33 cellular contexts compared by ENCODE assay signal in genomic region chr12:113329791-113330417, GRCh38. TPM values are rescaled to one million over a fixed set of nuclear protein-coding genes. Genes with fewer than 3 reads are reported as not detected.
DNase-seq lines count a peak whose midpoint lies in the region; ATAC-seq, FAIRE-seq and TF ChIP-seq lines count a peak whose summit lies in the region.
"Had no signal": no experiment of that assay in that cellular context is flagged by ENCODE, and none has a peak within 500 bp of the region (broad histone marks: within the 10 kb centered on the region; RNA-seq: fewer than 3 reads in every experiment).

No MANE protein-coding gene starts in this region.

- DNase-seq in activated naive CD4-positive, alpha-beta T cell treated with anti-CD3 and anti-CD28 coated beads, Interleukin-2, amount 10 ng/mL, durations not matched to agents 7 days and 5 days: no peak
- no peak for DNase-seq in activated naive CD4-positive, alpha-beta T cell treated with anti-CD3 and anti-CD28 coated beads, Interleukin-2, amount 50 U/mL, for 16 hours
- DNase-seq in activated CD8-positive, alpha-beta T cell treated with anti-CD3 and anti-CD28 coated beads for 36 hours: no peak
- no peak for DNase-seq in H1 (ENCODE audit: low read depth in 1 of 2, low spot score in 2 of 2)
- no peak for DNase-seq in stimulated activated effector memory CD8-positive, alpha-beta T cell treated with anti-CD3 and anti-CD28 coated beads, Interleukin-12 subunit alpha, Interleukin-12 subunit beta, amount 100 ng/mL, for 72 hours (ENCODE audit: low spot score in 2 of 2)
- no peak for DNase-seq in progenitor cell of endocrine pancreas (ENCODE audit: low spot score, unreplicated experiment)
- no peak for DNase-seq in DMS53 (lab: John Stamatoyannopoulos, UW)
- no peak for DNase-seq in NCI-H2196 treated with DMSO at 0.1 percent for 48 hours (lab: John Stamatoyannopoulos, UW; ENCODE audit: unreplicated experiment)
- DNase-seq: activated CD4-positive, alpha-beta T cell treated with anti-CD3 and anti-CD28 coated beads, Interleukin-2, amount 10 ng/mL, durations not matched to agents 24 days and 14 days; activated CD8-positive, alpha-beta memory T cell treated with anti-CD3 and anti-CD28 coated beads, Interleukin-2, amount 50 U/mL, for 48 hours; activated effector memory CD4-positive, alpha-beta T cell treated with Interleukin-2 at 50 U/mL for 16 hours; anterior cingulate cortex; DMS79 treated with DMSO at 0.1 percent for 48 hours; esophagus squamous epithelium; foreskin melanocyte; GF-D8; H9; NCI-H1105; NCI-H2029; NCI-H2227 treated with DMSO at 0.1 percent for 48 hours; NCI-H69; SHP77; stimulated activated CD4-positive, alpha-beta T cell treated with anti-CD3 and anti-CD28 coated beads, Interleukin-15, amount 100 ng/mL, for 24 hours; stimulated activated naive CD4-positive, alpha-beta T cell treated with Interleukin-2 at 50 U/mL for 16 hours; T1000; thyroid gland had no signal

- CTCF ChIA-PET in activated naive CD4-positive, alpha-beta T cell treated with anti-CD3 and anti-CD28 coated beads, Interleukin-2, amount 10 ng/mL, durations not matched to agents 7 days and 5 days (lab: Charles Lee): no interaction called here
- CTCF ChIA-PET in activated CD8-positive, alpha-beta T cell treated with anti-CD3 and anti-CD28 coated beads for 36 hours (lab: Charles Lee): no interaction called here
- CTCF ChIA-PET in H1 (lab: Charles Lee; ENCODE audit: partially characterized antibody): no interaction called here

- H3K27ac Mint-ChIP-seq in activated naive CD4-positive, alpha-beta T cell treated with anti-CD3 and anti-CD28 coated beads, Interleukin-2, amount 10 ng/mL, durations not matched to agents 7 days and 5 days: peak overlapping the region; percentile 33
- peak overlapping the region; percentile 39 for H3K27ac Mint-ChIP-seq in activated CD8-positive, alpha-beta T cell treated with anti-CD3 and anti-CD28 coated beads for 36 hours
- peak overlapping the region; percentile 74 for H3K27ac Mint-ChIP-seq in stimulated activated effector memory CD8-positive, alpha-beta T cell treated with anti-CD3 and anti-CD28 coated beads, Interleukin-12 subunit alpha, Interleukin-12 subunit beta, amount 100 ng/mL, for 72 hours
- H3K27ac Mint-ChIP-seq in progenitor cell of endocrine pancreas: no peak overlapping the region
- H3K27ac Mint-ChIP-seq: activated CD4-positive, alpha-beta T cell treated with anti-CD3 and anti-CD28 coated beads, Interleukin-2, amount 10 ng/mL, durations not matched to agents 24 days and 14 days; neural progenitor cell had no signal

- no peak overlapping the region for H4K5ac ChIP-seq in H1 (ENCODE audit: insufficient read length, low read depth, low read length)

- no peak overlapping the region for H2AFZ ChIP-seq in H1 (ENCODE audit: low read length)
- H2AFZ ChIP-seq: neural progenitor cell had no signal

- no peak overlapping the region for H4K8ac ChIP-seq in H1 (ENCODE audit: extremely low read depth, insufficient read depth, low read length)

- no peak overlapping the region for H2BK15ac ChIP-seq in H1 (ENCODE audit: low read length)

- no peak overlapping the region for H3K9ac ChIP-seq in H1 (replicated peaks in 1 of 4; ENCODE audit: extremely low read depth in 1 of 4, low read depth in 3 of 4, low read length in 3 of 4)
- H3K9ac ChIP-seq: neural progenitor cell had no signal

- H4K20me1 ChIP-seq in H1 (replicated peaks in 1 of 2; ENCODE audit: control insufficient read depth in 1 of 2, insufficient read depth in 2 of 2, low read length in 2 of 2): peaks cover 0 to 1% of the 10 kb centered on the region in 2 experiments

- no peaks in the 10 kb centered on the region for H3K79me2 ChIP-seq in H1 (ENCODE audit: control insufficient read depth in 1 of 2, insufficient read depth in 2 of 2, low read length in 2 of 2)

- H3K9me3 ChIP-seq in H1 (ENCODE audit: insufficient read depth in 2 of 2, low read depth in 1 of 2, low read length in 1 of 2): no peaks in the 10 kb centered on the region
- H3K9me3 ChIP-seq: esophagus squamous epithelium, mucosa of descending colon, thyroid gland had no signal

- no peak overlapping the region for H2BK5ac ChIP-seq in H1 (ENCODE audit: low read depth, low read length)

- peaks cover 0 to 4% (median under 1%) of the 10 kb centered on the region in 4 experiments; a peak in 2 of 7 replicates for H3K4me1 ChIP-seq in H1 (replicated peaks in 1 of 4; ENCODE audit: control insufficient read depth in 3 of 4, insufficient read depth in 4 of 4, low read length in 3 of 4)

- intact Hi-C loops in activated CD8-positive, alpha-beta T cell treated with anti-CD3 and anti-CD28 coated beads for 36 hours (cut with micrococcal nuclease): no loop called here

- H2BK12ac ChIP-seq in H1 (ENCODE audit: low read depth, low read length): no peak overlapping the region

- WGBS in H1 (ENCODE audit: extremely low coverage in 1 of 2, insufficient coverage in 1 of 2, insufficient read length in 1 of 2, insufficient replicate concordance in 2 of 2, low coverage in 1 of 2, low lambda C conversion rate in 2 of 2, missing lambda C conversion rate in 1 of 2), 2 experiments: 94% methylated on average over 1 of the region's 1 CpG; no CpG with 5 or more reads in 1 of the 2 experiments

- H3K23ac ChIP-seq in H1 (ENCODE audit: insufficient read length): no peak overlapping the region

- no peak overlapping the region for H2AK5ac ChIP-seq in H1 (ENCODE audit: low read depth, low read length)

- H3K4ac ChIP-seq in H1 (replicated peaks; ENCODE audit: insufficient read length, low read depth, low read length): no peak overlapping the region

- no peak for ATAC-seq in activated CD8-positive, alpha-beta T cell treated with anti-CD3 and anti-CD28 coated beads for 36 hours
- no peak for ATAC-seq in stimulated activated effector memory CD8-positive, alpha-beta T cell treated with anti-CD3 and anti-CD28 coated beads, Interleukin-12 subunit alpha, Interleukin-12 subunit beta, amount 100 ng/mL, for 72 hours
- ATAC-seq: mucosa of descending colon, sciatic nerve had no signal

- H3K23me2 ChIP-seq in H1 (ENCODE audit: low read depth, low read length): peaks cover 5% of the 10 kb centered on the region; the same call in 1 of the 2 replicates

- TF ChIP-seq RAD21 in H1 (IDR thresholded peaks at IDR 0.05 in 1 of 2, conservative IDR thresholded peaks at IDR 0.05 in 1 of 2; ENCODE audit: low read depth in 2 of 2, low read length in 2 of 2): no peak

- no peaks in the 10 kb centered on the region for H3K9me3 Mint-ChIP-seq in activated naive CD4-positive, alpha-beta T cell treated with anti-CD3 and anti-CD28 coated beads, Interleukin-2, amount 10 ng/mL, durations not matched to agents 7 days and 5 days
- no peaks in the 10 kb centered on the region for H3K9me3 Mint-ChIP-seq in activated CD8-positive, alpha-beta T cell treated with anti-CD3 and anti-CD28 coated beads for 36 hours
- H3K9me3 Mint-ChIP-seq in stimulated activated effector memory CD8-positive, alpha-beta T cell treated with anti-CD3 and anti-CD28 coated beads, Interleukin-12 subunit alpha, Interleukin-12 subunit beta, amount 100 ng/mL, for 72 hours: no peaks in the 10 kb centered on the region
- no peaks in the 10 kb centered on the region for H3K9me3 Mint-ChIP-seq in progenitor cell of endocrine pancreas (ENCODE audit: low read depth)
- H3K9me3 Mint-ChIP-seq: activated CD4-positive, alpha-beta T cell treated with anti-CD3 and anti-CD28 coated beads, Interleukin-2, amount 10 ng/mL, durations not matched to agents 24 days and 14 days; H9; neural progenitor cell had no signal

- no peak overlapping the region for H3K27ac ChIP-seq in H1 (ENCODE audit: low read depth, low read length)
- H3K27ac ChIP-seq: cardiac muscle cell, neural progenitor cell, thyroid gland had no signal

- H3K4me3 ChIP-seq in H1 (ENCODE audit: extremely low read depth in 1 of 4, insufficient read depth in 2 of 4, low read depth in 3 of 4, low read length in 4 of 4): no peak overlapping the region
- H3K4me3 ChIP-seq: cardiac muscle cell, coronary artery, esophagus squamous epithelium, mucosa of descending colon, neural progenitor cell, thyroid gland had no signal

- H3K27me3 ChIP-seq in H1 (replicated peaks in 1 of 4; ENCODE audit: control insufficient read depth in 3 of 4, extremely low read depth in 1 of 4, insufficient read depth in 3 of 4, low read length in 3 of 4): peaks cover 0 to 11% (median 9%) of the 10 kb centered on the region in 4 experiments; a peak in 5 of 7 replicates
- H3K27me3 ChIP-seq: esophagus squamous epithelium, thyroid gland had no signal

- peaks cover 40% of the 10 kb centered on the region for H3K4me1 Mint-ChIP-seq in activated naive CD4-positive, alpha-beta T cell treated with anti-CD3 and anti-CD28 coated beads, Interleukin-2, amount 10 ng/mL, durations not matched to agents 7 days and 5 days
- H3K4me1 Mint-ChIP-seq in activated CD8-positive, alpha-beta T cell treated with anti-CD3 and anti-CD28 coated beads for 36 hours (ENCODE audit: low read depth): peaks cover 40% of the 10 kb centered on the region
- peaks cover 39% of the 10 kb centered on the region for H3K4me1 Mint-ChIP-seq in stimulated activated effector memory CD8-positive, alpha-beta T cell treated with anti-CD3 and anti-CD28 coated beads, Interleukin-12 subunit alpha, Interleukin-12 subunit beta, amount 100 ng/mL, for 72 hours
- no peaks in the 10 kb centered on the region for H3K4me1 Mint-ChIP-seq in progenitor cell of endocrine pancreas (ENCODE audit: low read depth)

- no peak overlapping the region for H3K18ac ChIP-seq in H1 (ENCODE audit: extremely low read depth, low read length)

- H3K14ac ChIP-seq in H1 (ENCODE audit: insufficient read length): no peak overlapping the region

- no peak overlapping the region for H3K4me3 Mint-ChIP-seq in activated naive CD4-positive, alpha-beta T cell treated with anti-CD3 and anti-CD28 coated beads, Interleukin-2, amount 10 ng/mL, durations not matched to agents 7 days and 5 days
- no peak overlapping the region for H3K4me3 Mint-ChIP-seq in activated CD8-positive, alpha-beta T cell treated with anti-CD3 and anti-CD28 coated beads for 36 hours
- no peak overlapping the region for H3K4me3 Mint-ChIP-seq in stimulated activated effector memory CD8-positive, alpha-beta T cell treated with anti-CD3 and anti-CD28 coated beads, Interleukin-12 subunit alpha, Interleukin-12 subunit beta, amount 100 ng/mL, for 72 hours
- no peak overlapping the region for H3K4me3 Mint-ChIP-seq in progenitor cell of endocrine pancreas (ENCODE audit: low read depth)
- H3K4me3 Mint-ChIP-seq: activated CD4-positive, alpha-beta T cell treated with anti-CD3 and anti-CD28 coated beads, Interleukin-2, amount 10 ng/mL, durations not matched to agents 24 days and 14 days; H9; IgD-negative memory B cell; neural progenitor cell had no signal

- H3K36me3 ChIP-seq in H1 (ENCODE audit: control insufficient read depth in 2 of 4, insufficient read depth in 4 of 4, low read length in 3 of 4): no peaks in the 10 kb centered on the region
- H3K36me3 ChIP-seq: cardiac muscle cell, neural progenitor cell had no signal

- no peak for TF ChIP-seq POLR2A in H1 (IDR thresholded peaks at IDR 0.05; ENCODE audit: control extremely low read depth in 1 of 2, low read depth in 2 of 2, low read length in 2 of 2)

- no peak for TF ChIP-seq CTCF in activated CD8-positive, alpha-beta T cell treated with anti-CD3 and anti-CD28 coated beads for 36 hours (IDR thresholded peaks at IDR 0.05)
- TF ChIP-seq CTCF in H1 (IDR thresholded peaks at IDR 0.05; ENCODE audit: control extremely low read depth in 1 of 3, insufficient read depth in 1 of 3, low read depth in 1 of 3, low read length in 3 of 3): no peak
- no peak for TF ChIP-seq CTCF in progenitor cell of endocrine pancreas (IDR thresholded peaks at IDR 0.05; ENCODE audit: unreplicated experiment)

- no peak overlapping the region for H3K4me2 ChIP-seq in H1 (ENCODE audit: insufficient read depth in 1 of 2, low read depth in 2 of 2, low read length in 2 of 2)
- H3K4me2 ChIP-seq: neural progenitor cell had no signal

- POLR2A ChIA-PET in activated CD8-positive, alpha-beta T cell treated with anti-CD3 and anti-CD28 coated beads for 36 hours (lab: Charles Lee): interaction anchor here (0.7 kb wide), 1 partner anchor 14 kb away, joined by 3 read pairs; no protein-coding TSS in a partner anchor
- POLR2A ChIA-PET in H1 (lab: Charles Lee; ENCODE audit: partially characterized antibody): interaction anchor here (1.0 kb wide), 1 partner anchor 63 kb away, joined by 4 read pairs; no protein-coding TSS in a partner anchor

- H2BK120ac ChIP-seq in H1 (replicated peaks; ENCODE audit: low read depth, low read length): no peak overlapping the region

- peaks cover 41% of the 10 kb centered on the region for H3K36me3 Mint-ChIP-seq in activated naive CD4-positive, alpha-beta T cell treated with anti-CD3 and anti-CD28 coated beads, Interleukin-2, amount 10 ng/mL, durations not matched to agents 7 days and 5 days
- peaks cover 31% of the 10 kb centered on the region for H3K36me3 Mint-ChIP-seq in activated CD8-positive, alpha-beta T cell treated with anti-CD3 and anti-CD28 coated beads for 36 hours (ENCODE audit: low read depth)
- H3K36me3 Mint-ChIP-seq in stimulated activated effector memory CD8-positive, alpha-beta T cell treated with anti-CD3 and anti-CD28 coated beads, Interleukin-12 subunit alpha, Interleukin-12 subunit beta, amount 100 ng/mL, for 72 hours: peaks cover 39% of the 10 kb centered on the region
- H3K36me3 Mint-ChIP-seq in progenitor cell of endocrine pancreas (ENCODE audit: insufficient read depth): peaks cover 11% of the 10 kb centered on the region

- no peak overlapping the region for H4K91ac ChIP-seq in H1 (replicated peaks; ENCODE audit: insufficient read length, low read length)

- FAIRE-seq in H1 (lab: Jason Lieb, UNC): no peak
- FAIRE-seq: GM19239 had no signal

- H3K79me1 ChIP-seq in H1 (ENCODE audit: low read depth, low read length): no peaks in the 10 kb centered on the region

- no peaks in the 10 kb centered on the region for H3K27me3 Mint-ChIP-seq in activated naive CD4-positive, alpha-beta T cell treated with anti-CD3 and anti-CD28 coated beads, Interleukin-2, amount 10 ng/mL, durations not matched to agents 7 days and 5 days
- no peaks in the 10 kb centered on the region for H3K27me3 Mint-ChIP-seq in activated CD8-positive, alpha-beta T cell treated with anti-CD3 and anti-CD28 coated beads for 36 hours
- peaks cover 19% of the 10 kb centered on the region for H3K27me3 Mint-ChIP-seq in progenitor cell of endocrine pancreas
- H3K27me3 Mint-ChIP-seq: activated CD4-positive, alpha-beta T cell treated with anti-CD3 and anti-CD28 coated beads, Interleukin-2, amount 10 ng/mL, durations not matched to agents 24 days and 14 days; IgD-negative memory B cell had no signal

- no peak overlapping the region for H3K56ac ChIP-seq in H1 (replicated peaks; ENCODE audit: insufficient read length, low read depth, low read length)

- H2BK20ac ChIP-seq in H1 (ENCODE audit: low read length): no peak overlapping the region

- no peak for TF ChIP-seq EP300 in H1 (IDR thresholded peaks at IDR 0.05; ENCODE audit: borderline replicate concordance in 1 of 2, low read depth in 2 of 2, low read length in 2 of 2)

RNA-seq across cellular contexts. Expression of gene SLC8B1, which starts 5.0 kb away (rescaled TPM):
- total RNA-seq in activated CD8-positive, alpha-beta T cell treated with anti-CD3 and anti-CD28 coated beads for 36 hours: 10 to 100 TPM; 13.4 to 18.9 TPM
- 11.2 and 11.3 TPM in 2 replicates for total RNA-seq in H1 (2021; fragmentation: NEBNext Ultra II Directional; extraction: Animal tissue kit (Norgen Biotek cat#: 25700))
- 19.1 and 26.9 TPM in 2 replicates for polyA plus RNA-seq in H1 (2011; rRNA removed)
- polyA plus RNA-seq in H1 (2011; cell fraction: cytosol; rRNA removed): 13.9 TPM
- 35.0 TPM for polyA plus RNA-seq in H1 (2011; cell fraction: nucleus; rRNA removed)
- polyA plus RNA-seq in H1 (2012, experiment 1 of 2): 5.9 to 13.1 TPM (median 9.4 TPM) in 4 replicates
- polyA plus RNA-seq in H1 (2012, experiment 2 of 2): 6.9 TPM
- 15.0 TPM for polyA plus RNA-seq in H1 (2013, experiment 1 of 2)
- 13.8 TPM for polyA plus RNA-seq in H1 (2013, experiment 2 of 2)
- 15.9 and 20.1 TPM in 2 replicates for polyA minus RNA-seq in H1 (2011; rRNA and poly(A)+ RNA removed)
- 5.6 TPM for polyA minus RNA-seq in H1 (2011; cell fraction: cytosol; rRNA and poly(A)+ RNA removed)
- 11.7 TPM for polyA minus RNA-seq in H1 (2011; cell fraction: nucleus; rRNA and poly(A)+ RNA removed)
- 9.8 and 11.0 TPM in 2 replicates for total RNA-seq in progenitor cell of endocrine pancreas

RNA-seq across cellular contexts. Expression of gene PLBD2, which starts 28.5 kb away (rescaled TPM):
- 10 to 100 TPM; 13.5 to 13.9 TPM for total RNA-seq in activated CD8-positive, alpha-beta T cell treated with anti-CD3 and anti-CD28 coated beads for 36 hours
- 33.1 and 33.5 TPM in 2 replicates for total RNA-seq in H1 (2021; fragmentation: NEBNext Ultra II Directional; extraction: Animal tissue kit (Norgen Biotek cat#: 25700))
- polyA plus RNA-seq in H1 (2011; rRNA removed): 16.8 and 25.6 TPM in 2 replicates
- 15.6 TPM for polyA plus RNA-seq in H1 (2011; cell fraction: cytosol; rRNA removed)
- polyA plus RNA-seq in H1 (2011; cell fraction: nucleus; rRNA removed): 21.4 TPM
- 27.5 to 34.4 TPM (median 29.7 TPM) in 4 replicates for polyA plus RNA-seq in H1 (2012, experiment 1 of 2)
- polyA plus RNA-seq in H1 (2012, experiment 2 of 2): 22.2 TPM
- polyA plus RNA-seq in H1 (2013, experiment 1 of 2): 83.3 TPM
- 83.3 TPM for polyA plus RNA-seq in H1 (2013, experiment 2 of 2)
- polyA minus RNA-seq in H1 (2011; rRNA and poly(A)+ RNA removed): 15.8 and 22.1 TPM in 2 replicates
- polyA minus RNA-seq in H1 (2011; cell fraction: cytosol; rRNA and poly(A)+ RNA removed): 25.1 TPM
- polyA minus RNA-seq in H1 (2011; cell fraction: nucleus; rRNA and poly(A)+ RNA removed): 12.2 TPM
- total RNA-seq in progenitor cell of endocrine pancreas: 47.7 and 48.0 TPM in 2 replicates
